Comparison of ENCODE assay signal across 1 cellular context in the genomic region with DNA sequence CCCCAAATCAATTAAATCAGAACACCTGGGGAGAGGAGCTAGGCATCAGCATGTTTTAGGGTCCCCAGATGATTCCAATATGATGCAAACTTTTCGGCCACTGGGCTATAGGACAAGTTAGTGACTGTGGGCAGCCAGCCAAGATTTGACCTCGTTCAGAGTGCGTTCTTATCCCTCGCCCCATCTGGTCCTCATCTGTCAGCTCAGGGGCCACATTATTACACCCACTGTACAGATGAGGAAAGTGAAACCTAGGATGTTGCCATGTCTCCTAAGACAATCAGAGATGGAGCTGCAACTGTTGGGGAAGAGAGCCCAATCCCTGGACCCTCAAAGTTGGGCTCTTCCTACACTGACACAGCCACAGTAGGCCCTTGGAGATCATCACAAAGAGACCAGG.
TF ChIP-seq lines count a peak whose summit lies in the region.

No MANE protein-coding gene starts in this region.

TF ChIP-seq in IMR-90, 13 proteins besides CTCF, POLR2A, EP300 and RAD21 (continued from another document):
- TF ChIP-seq SMC3 (IDR thresholded peaks at IDR 0.05; ENCODE audit: low read depth, low read length) (no peak), BHLHE40 (IDR thresholded peaks at IDR 0.05; ENCODE audit: low read depth, low read length) (no peak), USF2 (IDR thresholded peaks at IDR 0.05; ENCODE audit: low read depth, low read length) (no peak), CEBPB (IDR thresholded peaks at IDR 0.05; ENCODE audit: low read depth, low read length) (no peak), CHD1 (IDR thresholded peaks at IDR 0.05; ENCODE audit: low read depth, low read length) (no peak), MXI1 (IDR thresholded peaks at IDR 0.05; ENCODE audit: borderline replicate concordance, low read depth, low read length) (no peak), MAZ (IDR thresholded peaks at IDR 0.05; ENCODE audit: borderline replicate concordance, low read depth, low read length) (no peak), FOS (IDR thresholded peaks at IDR 0.05; ENCODE audit: low read depth, low read length) (no peak)
- TF ChIP-seq, protein P1, sequence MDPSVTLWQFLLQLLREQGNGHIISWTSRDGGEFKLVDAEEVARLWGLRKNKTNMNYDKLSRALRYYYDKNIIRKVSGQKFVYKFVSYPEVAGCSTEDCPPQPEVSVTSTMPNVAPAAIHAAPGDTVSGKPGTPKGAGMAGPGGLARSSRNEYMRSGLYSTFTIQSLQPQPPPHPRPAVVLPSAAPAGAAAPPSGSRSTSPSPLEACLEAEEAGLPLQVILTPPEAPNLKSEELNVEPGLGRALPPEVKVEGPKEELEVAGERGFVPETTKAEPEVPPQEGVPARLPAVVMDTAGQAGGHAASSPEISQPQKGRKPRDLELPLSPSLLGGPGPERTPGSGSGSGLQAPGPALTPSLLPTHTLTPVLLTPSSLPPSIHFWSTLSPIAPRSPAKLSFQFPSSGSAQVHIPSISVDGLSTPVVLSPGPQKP (IDR thresholded peaks at IDR 0.05; ENCODE audit: borderline replicate concordance, low read depth, low read length): no peak
